In genomic region chr20:933024-933423, GRCh38 we compare ENCODE assay signal across 22 cellular contexts. TPM values are rescaled to one million over a fixed set of nuclear protein-coding genes. Genes with fewer than 3 reads are reported as not detected.
"Had no signal": no experiment of that assay in that cellular context is flagged by ENCODE, and none has a peak within 500 bp of the region (broad histone marks: within the 10 kb centered on the region; RNA-seq: fewer than 3 reads in every experiment).

No MANE protein-coding gene starts in this region.

- H3K27ac ChIP-seq: RWPE1 had no signal

- H3K27me3 ChIP-seq: MG63 had no signal

- H3K36me3 ChIP-seq: MG63 had no signal

- H3K4me2 ChIP-seq: SK-N-SH had no signal

- H3K4me3 ChIP-seq: MG63 had no signal

- ATAC-seq: Panc1, PC-3 had no signal

- DNase-seq: Karpas-422, KG1, MG63, NCI-H1092 treated with DMSO at 0.1 percent for 48 hours, NCI-H1436, NCI-H187, NCI-H2029, NCI-H2081 treated with DMSO at 0.1 percent for 48 hours, NCI-H2171, NCI-H226, NCI-H446, NCI-H510A, NCI-H524 treated with DMSO at 0.1 percent for 48 hours, NCI-H69, NCI-H774, PC-3, SHP77, SK-N-SH had no signal

- H3K9ac ChIP-seq: SK-N-SH had no signal

RNA-seq across cellular contexts. Expression of gene ANGPT4, which starts 16.9 kb away (rescaled TPM):
- total RNA-seq: HT-29, PC-3, SK-MEL-5 had no signal
- polyA plus RNA-seq: SK-N-SH had no signal
